In the genomic region with DNA sequence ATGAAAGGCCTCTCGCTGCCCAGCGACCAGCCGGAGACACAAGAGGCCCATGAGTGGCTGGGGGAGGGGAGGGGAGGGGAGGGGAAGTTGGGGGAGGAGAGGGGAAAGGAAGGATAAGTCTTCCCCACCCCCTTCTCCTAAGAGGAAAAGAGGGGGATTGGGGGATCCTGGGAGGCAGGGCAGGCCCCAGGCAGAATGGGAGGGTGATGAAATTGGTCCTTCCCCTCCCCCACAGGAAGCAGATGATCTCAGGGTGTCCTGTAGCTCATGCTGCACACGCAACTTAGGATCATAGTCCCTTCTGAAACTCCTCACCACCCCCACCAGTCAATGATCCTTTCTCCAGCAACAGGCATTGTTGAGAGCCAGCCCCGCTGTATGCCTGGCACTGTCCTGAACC, we compare ENCODE assay signal across 18 cellular contexts. TPM values are rescaled to one million over a fixed set of nuclear protein-coding genes. Genes with fewer than 3 reads are reported as not detected.
"Had no signal": no experiment of that assay in that cellular context is flagged by ENCODE, and none has a peak within 500 bp of the region (broad histone marks: within the 10 kb centered on the region; RNA-seq: fewer than 3 reads in every experiment).

No MANE protein-coding gene starts in this region.

- H3K36me3 ChIP-seq: spleen had no signal

- H3K9me3 ChIP-seq: spleen had no signal

- H3K36me3 Mint-ChIP-seq: activated naive CD4-positive, alpha-beta T cell treated with anti-CD3 and anti-CD28 coated beads, Interleukin-2, amount 50 U/mL, for 24 hours; naive B cell; type B pancreatic cell had no signal

- H3K4me3 ChIP-seq: hepatocyte, lung, spleen had no signal

- H3K27ac Mint-ChIP-seq: activated CD4-positive, alpha-beta T cell treated with anti-CD3 and anti-CD28 coated beads, Interleukin-2, amount 10 ng/mL, durations not matched to agents 7 days and 5 days; activated naive CD4-positive, alpha-beta T cell treated with anti-CD3 and anti-CD28 coated beads, Interleukin-2, amount 50 U/mL, for 24 hours; activated T-helper 2 cell treated with anti-CD3 and anti-CD28 coated beads, Interferon-gamma antibody, Interleukin-2, Interleukin-4, amounts not matched to agents 10 μg/mL and 5 μg/mL and 100 μg/mL, durations not matched to agents 14 hours and 24 hours and 36 hours; dendritic cell treated with granulocyte-macrophage colony-stimulating factor and Interleukin-4, amounts not matched to agents 40 ng/mL and 50 ng/mL, for 4 days; naive B cell; stimulated activated naive B cell treated with anti-CD40 and anti-IgM and Interleukin-4, amounts not matched to agents 10 μg/mL and 1 μg/mL and 100 μg/mL, for 72 hours had no signal

- DNase-seq: activated CD4-positive, alpha-beta T cell treated with anti-CD3 and anti-CD28 coated beads, Interleukin-2, amount 10 ng/mL, durations not matched to agents 7 days and 5 days; erythroblast; left cardiac atrium; naive B cell; spleen; stimulated activated CD4-positive, alpha-beta T cell treated with anti-CD3 and anti-CD28 coated beads, Interleukin-1b, Interleukin-23, amount 100 ng/mL, for 48 hours; stimulated activated naive B cell treated with anti-CD40 and anti-IgM and Interleukin-4, amounts not matched to agents 10 μg/mL and 1 μg/mL and 100 μg/mL, for 72 hours had no signal

- H3K4me1 ChIP-seq: spleen had no signal

- ATAC-seq: left cardiac atrium; sciatic nerve; stimulated activated naive B cell treated with anti-CD40 and anti-IgM and Interleukin-4, amounts not matched to agents 10 μg/mL and 1 μg/mL and 100 μg/mL, for 72 hours had no signal

- H3K4me1 Mint-ChIP-seq: activated naive CD4-positive, alpha-beta T cell treated with anti-CD3 and anti-CD28 coated beads, Interleukin-2, amount 50 U/mL, for 24 hours; central memory CD8-positive, alpha-beta T cell; naive B cell; stimulated activated naive B cell treated with anti-CD40 and anti-IgM and Interleukin-4, amounts not matched to agents 10 μg/mL and 1 μg/mL and 100 μg/mL, for 72 hours had no signal

- H3K4me3 Mint-ChIP-seq: activated CD4-positive, alpha-beta T cell treated with anti-CD3 and anti-CD28 coated beads, Interleukin-2, amount 10 ng/mL, durations not matched to agents 7 days and 5 days; activated naive CD4-positive, alpha-beta T cell treated with anti-CD3 and anti-CD28 coated beads, Interleukin-2, amount 50 U/mL, for 24 hours; central memory CD8-positive, alpha-beta T cell; dendritic cell treated with granulocyte-macrophage colony-stimulating factor and Interleukin-4, amounts not matched to agents 40 ng/mL and 50 ng/mL, for 4 days; naive B cell; stimulated activated naive B cell treated with anti-CD40 and anti-IgM and Interleukin-4, amounts not matched to agents 10 μg/mL and 1 μg/mL and 100 μg/mL, for 72 hours; type B pancreatic cell had no signal

- H3K27ac ChIP-seq: hepatocyte, spleen, VCaP had no signal

- H3K9me3 Mint-ChIP-seq: activated CD4-positive, alpha-beta T cell treated with anti-CD3 and anti-CD28 coated beads, Interleukin-2, amount 10 ng/mL, durations not matched to agents 7 days and 5 days; activated naive CD4-positive, alpha-beta T cell treated with anti-CD3 and anti-CD28 coated beads, Interleukin-2, amount 50 U/mL, for 24 hours; activated T-helper 2 cell treated with anti-CD3 and anti-CD28 coated beads, Interferon-gamma antibody, Interleukin-2, Interleukin-4, amounts not matched to agents 10 μg/mL and 5 μg/mL and 100 μg/mL, durations not matched to agents 14 hours and 24 hours and 36 hours; central memory CD8-positive, alpha-beta T cell had no signal

RNA-seq across cellular contexts. Expression of a gene that starts 45.8 kb away (rescaled TPM):
- total RNA-seq: activated CD4-positive, alpha-beta T cell treated with anti-CD3 and anti-CD28 coated beads, Interleukin-2, amount 10 ng/mL, durations not matched to agents 7 days and 5 days; activated T-helper 2 cell treated with anti-CD3 and anti-CD28 coated beads, Interferon-gamma antibody, Interleukin-2, Interleukin-4, amounts not matched to agents 10 μg/mL and 5 μg/mL and 100 μg/mL, durations not matched to agents 14 hours and 24 hours and 36 hours; hepatocyte; left cardiac atrium; osteocyte; pulmonary artery endothelial cell; sciatic nerve; spleen had no signal
